19 cellular contexts compared by ENCODE assay signal in genomic region chr13:98110749-98111148, GRCh38.
"Had no signal": no experiment of that assay in that cellular context is flagged by ENCODE, and none has a peak within 500 bp of the region (broad histone marks: within the 10 kb centered on the region; RNA-seq: fewer than 3 reads in every experiment).

No MANE protein-coding gene starts in this region.

- H3K4me1 ChIP-seq: left lung, pancreas, testis, tibial artery had no signal

- H3K4me3 ChIP-seq: dorsolateral prefrontal cortex, left lung, pancreas, testis, tibial artery, upper lobe of left lung had no signal

- H3K36me3 ChIP-seq: left lung, neutrophil, pancreas, tibial artery, upper lobe of left lung had no signal

- H3K4me3 Mint-ChIP-seq: naive thymus-derived CD8-positive, alpha-beta T cell; stimulated activated memory B cell treated with anti-CD40 and anti-IgM and Interleukin-4, amounts not matched to agents 10 μg/mL and 1 μg/mL and 100 μg/mL, for 72 hours had no signal

- H3K27me3 Mint-ChIP-seq: stimulated activated memory B cell treated with anti-CD40 and anti-IgM and Interleukin-4, amounts not matched to agents 10 μg/mL and 1 μg/mL and 100 μg/mL, for 72 hours had no signal

- H3K27ac Mint-ChIP-seq: naive thymus-derived CD8-positive, alpha-beta T cell; stimulated activated memory B cell treated with anti-CD40 and anti-IgM and Interleukin-4, amounts not matched to agents 10 μg/mL and 1 μg/mL and 100 μg/mL, for 72 hours had no signal

- H3K27ac ChIP-seq: dorsolateral prefrontal cortex, left lung, neutrophil, pancreas, testis, tibial artery, upper lobe of left lung had no signal

- H3K36me3 Mint-ChIP-seq: naive thymus-derived CD8-positive, alpha-beta T cell; stimulated activated memory B cell treated with anti-CD40 and anti-IgM and Interleukin-4, amounts not matched to agents 10 μg/mL and 1 μg/mL and 100 μg/mL, for 72 hours had no signal

- ATAC-seq: left lung; naive thymus-derived CD8-positive, alpha-beta T cell; sciatic nerve; stimulated activated memory B cell treated with anti-CD40 and anti-IgM and Interleukin-4, amounts not matched to agents 10 μg/mL and 1 μg/mL and 100 μg/mL, for 72 hours; stimulated activated naive CD8-positive, alpha-beta T cell treated with anti-CD3 and anti-CD28 coated beads, Interleukin-15, Interleukin-2, amounts not matched to agents 100 U/mL and 50 U/mL, for 24 hours had no signal

- H3K9me3 ChIP-seq: left lung, neutrophil, pancreas, testis, tibial artery, upper lobe of left lung had no signal

- DNase-seq: dorsolateral prefrontal cortex; effector CD4-positive, alpha-beta T cell; head of caudate nucleus; kidney; left lung; mesenchymal stem cell; midbrain; naive thymus-derived CD8-positive, alpha-beta T cell; retina; stimulated activated CD4-positive, alpha-beta T cell treated with anti-CD3 and anti-CD28 coated beads, Interleukin-4, amount 100 ng/mL, for 4 hours; stimulated activated naive CD8-positive, alpha-beta T cell treated with anti-CD3 and anti-CD28 coated beads, Interleukin-15, Interleukin-2, amounts not matched to agents 100 U/mL and 50 U/mL, for 24 hours; substantia nigra; testis; tibial artery; upper lobe of left lung had no signal

- H3K27me3 ChIP-seq: left lung, neutrophil, pancreas, testis, tibial artery, upper lobe of left lung had no signal

- H3K4me1 Mint-ChIP-seq: stimulated activated memory B cell treated with anti-CD40 and anti-IgM and Interleukin-4, amounts not matched to agents 10 μg/mL and 1 μg/mL and 100 μg/mL, for 72 hours had no signal
